22 cellular contexts compared by ENCODE assay signal in genomic region chrX:1623691-1624090, GRCh38. TPM values are rescaled to one million over a fixed set of nuclear protein-coding genes. Genes with fewer than 3 reads are reported as not detected.
"Had no signal": no experiment of that assay in that cellular context is flagged by ENCODE, and none has a peak within 500 bp of the region (broad histone marks: within the 10 kb centered on the region; RNA-seq: fewer than 3 reads in every experiment).

No MANE protein-coding gene starts in this region.

- DNase-seq: activated B cell treated with CpG ODN at 0.5 μM for 24 hours; activated naive CD4-positive, alpha-beta T cell treated with anti-CD3 and anti-CD28 coated beads, Interleukin-2, amount 10 ng/mL, durations not matched to agents 7 days and 5 days; activated T-cell treated with anti-CD3 and anti-CD28 coated beads, Interleukin-2, amount 50 U/mL, for 4 hours; amygdala; cerebellar nuclear complex; hippocampal formation; kidney glomerular epithelial cell; left lung; naive thymus-derived CD8-positive, alpha-beta T cell; retina; stimulated activated CD4-positive, alpha-beta T cell treated with anti-CD3 and anti-CD28 coated beads, Interleukin-2, amount 100 ng/mL, for 48 hours; stimulated activated CD8-positive, alpha-beta memory T cell treated with anti-CD3 and anti-CD28 coated beads, Interleukin-4, amount 100 ng/mL, for 48 hours; stimulated activated naive CD4-positive, alpha-beta T cell treated with Interleukin-2 at 50 U/mL for 16 hours; T-helper 9 cell; upper lobe of right lung had no signal

- H3K36me3 Mint-ChIP-seq: activated CD4-positive, alpha-beta memory T cell treated with anti-CD3 and anti-CD28 coated beads for 36 hours; activated naive CD4-positive, alpha-beta T cell treated with anti-CD3 and anti-CD28 coated beads, Interleukin-2, amount 10 ng/mL, durations not matched to agents 7 days and 5 days; naive thymus-derived CD8-positive, alpha-beta T cell had no signal

- H3K4me3 Mint-ChIP-seq: activated CD4-positive, alpha-beta memory T cell treated with anti-CD3 and anti-CD28 coated beads for 36 hours; activated CD4-positive, alpha-beta T cell treated with anti-CD3 and anti-CD28 coated beads for 36 hours; activated naive CD4-positive, alpha-beta T cell treated with anti-CD3 and anti-CD28 coated beads, Interleukin-2, amount 10 ng/mL, durations not matched to agents 7 days and 5 days; activated T-cell treated with anti-CD3 and anti-CD28 coated beads, Interleukin-2, amount 50 U/mL, for 4 hours; naive thymus-derived CD8-positive, alpha-beta T cell had no signal

- ATAC-seq: activated CD4-positive, alpha-beta T cell treated with anti-CD3 and anti-CD28 coated beads for 36 hours; activated T-cell treated with anti-CD3 and anti-CD28 coated beads, Interleukin-2, amount 50 U/mL, for 4 hours; left lung; naive thymus-derived CD8-positive, alpha-beta T cell; upper lobe of right lung had no signal

- H3K27ac Mint-ChIP-seq: activated naive CD4-positive, alpha-beta T cell treated with anti-CD3 and anti-CD28 coated beads, Interleukin-2, amount 10 ng/mL, durations not matched to agents 7 days and 5 days; progenitor cell of endocrine pancreas had no signal

- H3K9me3 Mint-ChIP-seq: activated B cell treated with CpG ODN at 0.5 μM for 24 hours; activated CD4-positive, alpha-beta memory T cell treated with anti-CD3 and anti-CD28 coated beads for 36 hours; activated naive CD4-positive, alpha-beta T cell treated with anti-CD3 and anti-CD28 coated beads, Interleukin-2, amount 10 ng/mL, durations not matched to agents 7 days and 5 days; activated T-cell treated with anti-CD3 and anti-CD28 coated beads, Interleukin-2, amount 50 U/mL, for 4 hours; naive thymus-derived CD8-positive, alpha-beta T cell had no signal

- H3K27me3 Mint-ChIP-seq: activated CD4-positive, alpha-beta memory T cell treated with anti-CD3 and anti-CD28 coated beads for 36 hours; activated CD4-positive, alpha-beta T cell treated with anti-CD3 and anti-CD28 coated beads for 36 hours; naive thymus-derived CD8-positive, alpha-beta T cell had no signal

- FAIRE-seq: bronchial epithelial cell, frontal cortex had no signal

RNA-seq across cellular contexts. Expression of gene ASMT, which starts 8.8 kb away (rescaled TPM):
- total RNA-seq: left lung; naive thymus-derived CD8-positive, alpha-beta T cell; osteocyte; thoracic aorta; upper lobe of right lung had no signal
- polyA plus RNA-seq: naive thymus-derived CD8-positive, alpha-beta T cell had no signal
